In the genomic region with DNA sequence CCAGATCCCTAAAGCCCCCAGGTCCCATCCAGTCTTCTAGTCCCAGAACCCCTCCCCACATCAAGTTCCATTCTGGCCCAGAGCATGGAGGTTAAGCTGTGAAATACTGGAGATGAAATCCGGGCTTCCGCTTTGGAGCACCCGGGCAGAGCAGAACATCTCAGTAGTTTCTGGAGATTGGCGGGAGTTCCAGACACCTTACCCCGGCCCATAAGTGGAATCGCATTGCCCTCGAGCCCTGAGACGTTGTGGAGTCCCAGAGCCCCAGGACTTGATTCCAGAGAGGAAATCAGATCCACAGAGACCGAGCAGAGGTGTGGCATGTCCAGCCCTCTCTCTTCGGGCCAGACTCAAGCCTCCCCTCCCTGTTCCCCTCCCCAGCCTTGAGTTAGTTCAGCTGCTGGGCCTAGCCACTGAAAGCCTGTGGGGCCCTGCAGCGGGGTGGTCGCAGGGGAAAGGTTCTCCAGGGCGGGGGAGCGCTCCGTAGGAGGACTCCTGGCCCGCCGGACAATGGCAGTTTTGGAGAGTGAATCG, we compare ENCODE assay signal across 11 cellular contexts. TPM values are rescaled to one million over a fixed set of nuclear protein-coding genes. Genes with fewer than 3 reads are reported as not detected.
A peak's percentile ranks its signal among the peaks of the same experiment; 100 is the strongest.
DNase-seq lines count a peak whose midpoint lies in the region; ATAC-seq and TF ChIP-seq lines count a peak whose summit lies in the region.
"Had no signal": no experiment of that assay in that cellular context is flagged by ENCODE, and none has a peak within 500 bp of the region (broad histone marks: within the 10 kb centered on the region; RNA-seq: fewer than 3 reads in every experiment).

No MANE protein-coding gene starts in this region.

- POLR2A ChIA-PET in activated CD4-positive, alpha-beta memory T cell treated with anti-CD3 and anti-CD28 coated beads for 36 hours (lab: Charles Lee) = no interaction called here

- H3K4me1 Mint-ChIP-seq in activated CD4-positive, alpha-beta memory T cell treated with anti-CD3 and anti-CD28 coated beads for 36 hours (ENCODE audit: low read depth) = peaks cover 37% of the 10 kb centered on the region
- H3K4me1 Mint-ChIP-seq in naive B cell = peaks cover 57 to 73% (median 67%) of the 10 kb centered on the region in 3 donors

- no peak overlapping the region for H3K27ac Mint-ChIP-seq in activated CD4-positive, alpha-beta memory T cell treated with anti-CD3 and anti-CD28 coated beads for 36 hours
- H3K27ac Mint-ChIP-seq in naive B cell = peak overlapping the region; percentile 98 to 100 (median 100)

- H3K4me3 ChIP-seq in Peyer's patch = peak overlapping the region in 2 of 4 donors; percentile 37 to 58

- no peaks in the 10 kb centered on the region for H3K36me3 ChIP-seq in Peyer's patch
- H3K36me3 ChIP-seq: WERI-Rb-1 had no signal

- no peaks in the 10 kb centered on the region for H3K9me3 ChIP-seq in Peyer's patch

- H3K27ac ChIP-seq in Peyer's patch = peak overlapping the region in 2 of 4 donors; percentile 83 to 93
- H3K27ac ChIP-seq: WERI-Rb-1 had no signal

- H3K4me3 Mint-ChIP-seq in activated CD4-positive, alpha-beta memory T cell treated with anti-CD3 and anti-CD28 coated beads for 36 hours = peak overlapping the region; percentile 72
- H3K4me3 Mint-ChIP-seq in naive B cell = peak overlapping the region; percentile 90 to 100 (median 97)

- peak; percentile 58 for TF ChIP-seq POLR2A in GM19193 (IDR thresholded peaks at IDR 0.05; ENCODE audit: extremely low read depth, insufficient read depth, insufficient read length)
- TF ChIP-seq POLR2A in Peyer's patch (IDR thresholded peaks at IDR 0.05) = no peak

- intact Hi-C loops in activated CD4-positive, alpha-beta memory T cell treated with anti-CD3 and anti-CD28 coated beads for 36 hours (cut with micrococcal nuclease) = loop anchor here (2.0 to 5.0 kb wide), 2 partner anchors 44 to 267 kb away; no protein-coding TSS in a partner anchor

- H3K4me1 ChIP-seq in Peyer's patch = peaks cover 0 to 40% (median 9%) of the 10 kb centered on the region in 4 donors

- CTCF ChIA-PET in activated CD4-positive, alpha-beta memory T cell treated with anti-CD3 and anti-CD28 coated beads for 36 hours (lab: Charles Lee) = no interaction called here

- peak in 1 of 2 donors; percentile 1 for ATAC-seq in naive B cell (ENCODE audit: low read depth in 2 of 2)
- no peak for ATAC-seq in HG02970 (IDR thresholded peaks at IDR 0.05; ENCODE audit: low FRiP score, unreplicated experiment)

- peaks cover 5% of the 10 kb centered on the region for H3K36me3 Mint-ChIP-seq in activated CD4-positive, alpha-beta memory T cell treated with anti-CD3 and anti-CD28 coated beads for 36 hours
- H3K36me3 Mint-ChIP-seq in naive B cell = peaks cover 6 to 10% of the 10 kb centered on the region in 2 donors

- H3K27me3 ChIP-seq in Peyer's patch = peaks cover 0 to 52% of the 10 kb centered on the region in 2 donors

- peaks cover 84% of the 10 kb centered on the region for H3K27me3 Mint-ChIP-seq in activated CD4-positive, alpha-beta memory T cell treated with anti-CD3 and anti-CD28 coated beads for 36 hours
- H3K27me3 Mint-ChIP-seq in naive B cell = no peaks in the 10 kb centered on the region

- TF ChIP-seq CTCF in Peyer's patch (IDR thresholded peaks at IDR 0.05) = no peak

- DNase-seq in DMS153 (lab: John Stamatoyannopoulos, UW) (peak; percentile 57), naive B cell (no peak), HCEC 1CT (no peak), Peyer's patch (no peak), NCI-H510A treated with DMSO at 0.1 percent for 48 hours (lab: John Stamatoyannopoulos, UW) (no peak)
- no peak for DNase-seq in activated CD4-positive, alpha-beta memory T cell treated with anti-CD3 and anti-CD28 coated beads for 36 hours
- DNase-seq: NCI-H1694 treated with DMSO at 0.1 percent for 48 hours, WERI-Rb-1 had no signal

- H3K9me3 Mint-ChIP-seq in activated CD4-positive, alpha-beta memory T cell treated with anti-CD3 and anti-CD28 coated beads for 36 hours = no peaks in the 10 kb centered on the region
- no peaks in the 10 kb centered on the region for H3K9me3 Mint-ChIP-seq in naive B cell

RNA-seq across cellular contexts. Expression of a gene that starts 0.9 kb away (rescaled TPM):
- total RNA-seq in activated CD4-positive, alpha-beta memory T cell treated with anti-CD3 and anti-CD28 coated beads for 36 hours = under 1 TPM; 0.12 to 0.15 TPM
- 10 to 100 TPM; 17.1 to 83.5 (median 45.3) TPM for polyA plus RNA-seq in naive B cell (ENCODE audit: low read depth in 6 of 6)
- 10 to 100 TPM in 1 of 4 donors, 1 to 10 TPM in 1, under 1 TPM in 1, not detected in 1; 0.95 to 61.9 (median 3.6) TPM for total RNA-seq in Peyer's patch
- total RNA-seq: bronchial epithelial cell had no signal
